ENCODE assay signal across 8 cellular contexts in the genomic region with DNA sequence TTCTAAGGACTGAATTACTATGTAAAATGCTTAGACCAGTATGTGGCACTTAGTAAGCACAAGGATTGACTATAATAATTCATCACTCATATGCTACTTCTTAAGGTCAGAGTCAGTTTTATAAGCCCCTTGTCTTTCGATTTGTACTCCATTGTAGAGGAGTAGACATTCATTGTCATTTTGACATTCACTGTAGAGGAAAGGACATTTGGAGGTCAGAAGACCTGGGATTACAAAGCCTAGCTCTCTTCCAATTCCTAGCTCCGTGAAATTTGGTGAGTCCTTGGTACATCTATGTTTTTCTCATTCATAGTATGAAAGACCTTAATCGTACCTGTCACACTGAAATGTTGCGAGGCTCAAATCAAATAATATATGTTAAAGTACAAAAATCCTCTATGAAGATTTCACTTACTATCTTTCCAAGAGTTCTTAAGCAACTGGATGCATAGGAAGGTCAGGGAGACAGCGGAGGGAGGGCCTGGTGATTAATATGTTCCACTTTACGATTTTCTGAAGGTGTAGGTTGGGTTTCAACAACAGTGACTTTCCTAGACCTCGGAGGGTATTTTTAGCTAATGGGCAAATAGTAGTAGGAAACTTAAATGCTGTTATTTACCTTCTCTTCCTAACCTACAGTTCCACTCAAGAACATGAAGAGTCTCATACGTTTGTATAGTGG. TPM values are rescaled to one million over a fixed set of nuclear protein-coding genes. Genes with fewer than 3 reads are reported as not detected.
A peak's percentile ranks its signal among the peaks of the same experiment; 100 is the strongest.
DNase-seq lines count a peak whose midpoint lies in the region; ATAC-seq and TF ChIP-seq lines count a peak whose summit lies in the region.

No MANE protein-coding gene starts in this region.

- H3K36me3 ChIP-seq in iPS-18a (ENCODE audit: control insufficient read depth, low read depth, low read length) (peaks cover 6% of the 10 kb centered on the region), stomach (peaks cover 0 to 16% (median 15%) of the 10 kb centered on the region in 4 donors)

- H3K9me3 ChIP-seq in iPS-18a (ENCODE audit: control insufficient read depth, low read depth, low read length) (no peaks in the 10 kb centered on the region), stomach (no peaks in the 10 kb centered on the region)

- no peaks in the 10 kb centered on the region for H3K9me3 Mint-ChIP-seq in activated T-cell treated with anti-CD3 and anti-CD28 coated beads, Interleukin-2, amount 50 U/mL, for 24 hours
- no peaks in the 10 kb centered on the region for H3K9me3 Mint-ChIP-seq in activated CD4-positive, alpha-beta memory T cell treated with anti-CD3 and anti-CD28 coated beads for 36 hours

- H3K27ac ChIP-seq in iPS-18a (ENCODE audit: low read length) (peak overlapping the region; percentile 98), stomach (peak overlapping the region in 2 of 5 donors; percentile 91 to 92)

- no peak for DNase-seq in activated T-cell treated with anti-CD3 and anti-CD28 coated beads, Interleukin-2, amount 50 U/mL, for 24 hours
- DNase-seq in activated T-cell treated with anti-CD3 and anti-CD28 coated beads, Interleukin-2, amount 50 U/mL, for 48 hours, result no peak
- DNase-seq in activated CD4-positive, alpha-beta memory T cell treated with anti-CD3 and anti-CD28 coated beads for 36 hours, result peak; percentile 14
- DNase-seq in stomach, result no peak
- DNase-seq in T1000 (lab: John Stamatoyannopoulos, UW), result no peak

- H3K36me3 Mint-ChIP-seq in activated T-cell treated with anti-CD3 and anti-CD28 coated beads, Interleukin-2, amount 50 U/mL, for 24 hours (ENCODE audit: low read depth), result peaks cover 58% of the 10 kb centered on the region
- H3K36me3 Mint-ChIP-seq in activated CD4-positive, alpha-beta memory T cell treated with anti-CD3 and anti-CD28 coated beads for 36 hours, result peaks cover 20% of the 10 kb centered on the region

- H3K9ac ChIP-seq in iPS-18a (ENCODE audit: low read length), result peak overlapping the region; percentile 99

- ATAC-seq in HG03432 (IDR thresholded peaks at IDR 0.05; ENCODE audit: unreplicated experiment) (no peak), GM18517 (IDR thresholded peaks at IDR 0.05; ENCODE audit: unreplicated experiment) (no peak)

- POLR2A ChIA-PET in activated CD4-positive, alpha-beta memory T cell treated with anti-CD3 and anti-CD28 coated beads for 36 hours (lab: Charles Lee), result interaction anchor here (1.0 to 1.6 kb wide), 2 partner anchors 62 to 63 kb away, joined by 3 to 5 read pairs; a partner anchor contains a TSS

- H3K4me3 Mint-ChIP-seq in activated T-cell treated with anti-CD3 and anti-CD28 coated beads, Interleukin-2, amount 50 U/mL, for 24 hours, result peak overlapping the region; percentile 98
- peak overlapping the region; percentile 98 for H3K4me3 Mint-ChIP-seq in activated CD4-positive, alpha-beta memory T cell treated with anti-CD3 and anti-CD28 coated beads for 36 hours

- H3K4me1 ChIP-seq in iPS-18a (ENCODE audit: control insufficient read depth, low read depth, low read length) (peaks cover 27% of the 10 kb centered on the region), stomach (peaks cover 9 to 29% (median 25%) of the 10 kb centered on the region in 4 donors)

- CTCF ChIA-PET in activated CD4-positive, alpha-beta memory T cell treated with anti-CD3 and anti-CD28 coated beads for 36 hours (lab: Charles Lee), result interaction anchor here (0.9 to 3.1 kb wide), 2 partner anchors 62 to 235 kb away, joined by 3 to 10 read pairs; a partner anchor contains a TSS

- TF ChIP-seq EP300 in stomach (IDR thresholded peaks at IDR 0.05), result no peak

- H3K27ac Mint-ChIP-seq in activated T-cell treated with anti-CD3 and anti-CD28 coated beads, Interleukin-2, amount 50 U/mL, for 24 hours, result peak overlapping the region; percentile 99
- H3K27ac Mint-ChIP-seq in activated CD4-positive, alpha-beta memory T cell treated with anti-CD3 and anti-CD28 coated beads for 36 hours, result peak overlapping the region; percentile 91

- intact Hi-C loops in activated CD4-positive, alpha-beta memory T cell treated with anti-CD3 and anti-CD28 coated beads for 36 hours (cut with micrococcal nuclease), result loop anchor here (5.0 to 10.0 kb wide), 3 partner anchors 229 to 1551 kb away; a partner anchor contains a TSS
- intact Hi-C loops in stomach (cut with DNase I; ENCODE audit: low total_unique reads), result no loop called here

- H3K4me3 ChIP-seq in iPS-18a (ENCODE audit: low read length) (peak overlapping the region; percentile 92), stomach (peak overlapping the region; percentile 88 to 98 (median 96))

- no peak for TF ChIP-seq CTCF in stomach (IDR thresholded peaks at IDR 0.05)

- H3K27me3 Mint-ChIP-seq in activated T-cell treated with anti-CD3 and anti-CD28 coated beads, Interleukin-2, amount 50 U/mL, for 24 hours, result no peaks in the 10 kb centered on the region
- no peaks in the 10 kb centered on the region for H3K27me3 Mint-ChIP-seq in activated CD4-positive, alpha-beta memory T cell treated with anti-CD3 and anti-CD28 coated beads for 36 hours

- H3K4me1 Mint-ChIP-seq in activated T-cell treated with anti-CD3 and anti-CD28 coated beads, Interleukin-2, amount 50 U/mL, for 24 hours (ENCODE audit: low read depth), result peaks cover 36% of the 10 kb centered on the region
- peaks cover 26% of the 10 kb centered on the region for H3K4me1 Mint-ChIP-seq in activated CD4-positive, alpha-beta memory T cell treated with anti-CD3 and anti-CD28 coated beads for 36 hours (ENCODE audit: low read depth)

- no peak for TF ChIP-seq POLR2A in stomach (IDR thresholded peaks at IDR 0.05)

- 33 to 49% (median 41%) methylated on average over 8 of the region's 8 CpGs for WGBS in stomach, 5 donors

- H3K27me3 ChIP-seq in iPS-18a (ENCODE audit: control insufficient read depth, insufficient read depth, low read length), result no peaks in the 10 kb centered on the region
- no peaks in the 10 kb centered on the region for H3K27me3 ChIP-seq in stomach

RNA-seq across cellular contexts. Expression of a gene that starts 1.4 kb away (rescaled TPM):
- 10 to 100 TPM; 23.5 to 25.4 TPM for total RNA-seq in activated CD4-positive, alpha-beta memory T cell treated with anti-CD3 and anti-CD28 coated beads for 36 hours
- 100 to 1,000 TPM in 1 of 5 donors, 10 to 100 TPM in 4; 10.1 to 185 (median 32.2) TPM for total RNA-seq in stomach
- 1 to 10 TPM; 3.7 to 5.0 (median 4.2) TPM for polyA plus RNA-seq in stomach
